ENCODE assay signal across 17 cellular contexts in the genomic region with DNA sequence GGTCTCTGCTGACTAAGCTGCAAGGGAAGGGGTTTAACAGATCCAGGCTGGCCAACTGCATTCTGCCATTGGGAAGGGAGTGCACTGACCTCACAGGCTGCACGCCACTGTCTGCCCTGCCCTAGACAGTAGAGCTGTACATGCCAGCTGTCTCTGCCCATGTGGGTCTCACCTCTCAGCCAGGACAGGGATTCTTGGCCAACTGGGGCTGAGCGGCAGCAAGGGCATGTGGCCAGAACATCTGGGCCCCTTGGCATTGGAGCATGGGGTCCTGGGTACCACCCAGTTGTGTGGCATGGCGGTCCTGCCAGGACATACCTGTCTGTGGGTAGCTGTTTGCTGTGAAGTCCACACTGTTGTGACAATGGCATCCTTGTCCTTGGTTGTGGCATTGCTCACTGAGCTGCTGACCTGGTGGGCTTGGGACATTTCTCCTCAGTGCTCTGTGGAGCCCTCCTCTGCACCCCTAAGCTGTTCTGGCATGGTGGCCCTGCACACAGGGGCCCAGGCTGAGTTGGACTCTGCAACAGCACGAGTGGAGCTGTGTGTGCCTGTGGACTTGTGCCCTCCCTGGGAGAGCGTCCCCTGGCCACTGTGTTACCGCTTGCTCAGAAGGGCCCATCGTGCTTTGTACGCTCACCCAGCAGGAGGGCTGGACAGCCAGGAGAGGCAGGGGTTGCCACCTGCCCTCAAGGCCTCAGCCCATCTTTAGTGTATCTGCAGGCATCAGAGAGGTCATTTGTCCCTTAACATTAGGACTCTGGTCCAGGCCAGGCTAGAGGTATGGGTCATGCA. TPM values are rescaled to one million over a fixed set of nuclear protein-coding genes. Genes with fewer than 3 reads are reported as not detected.
DNase-seq lines count a peak whose midpoint lies in the region; ATAC-seq, FAIRE-seq and TF ChIP-seq lines count a peak whose summit lies in the region.
"Had no signal": no experiment of that assay in that cellular context is flagged by ENCODE, and none has a peak within 500 bp of the region (broad histone marks: within the 10 kb centered on the region; RNA-seq: fewer than 3 reads in every experiment).

No MANE protein-coding gene starts in this region.

- no peak overlapping the region for H3K9ac ChIP-seq in stomach smooth muscle (ENCODE audit: low read length in 2 of 2)

- H3K36me3 Mint-ChIP-seq in T-helper 2 cell treated with Interferon-gamma antibody and Interleukin-4, amounts not matched to agents 5 μg/mL and 100 μg/mL, for 36 hours (ENCODE audit: low read depth) = peaks cover 69% of the 10 kb centered on the region
- H3K36me3 Mint-ChIP-seq in activated naive CD8-positive, alpha-beta T cell treated with anti-CD3 and anti-CD28 coated beads, Interleukin-2, amount 50 U/mL, for 24 hours (ENCODE audit: low read depth) = peaks cover 72% of the 10 kb centered on the region

- peak overlapping the region; percentile 96 for H3K27ac ChIP-seq in hepatocyte
- peak overlapping the region; percentile 41 for H3K27ac ChIP-seq in stomach smooth muscle (ENCODE audit: low read length)
- H3K27ac ChIP-seq: VCaP had no signal

- no peak for DNase-seq in T-helper 2 cell treated with Interferon-gamma antibody and Interleukin-4, amounts not matched to agents 5 μg/mL and 100 μg/mL, for 36 hours (ENCODE audit: low spot score)
- DNase-seq in T-helper 2 cell (no peak), hepatocyte (ENCODE audit: low spot score) (no peak), HTR-8/SVneo (ENCODE audit: insufficient read length, low spot score) (no peak), cortex of kidney (lab: John Stamatoyannopoulos, UW) (no peak), omental fat pad (ENCODE audit: low spot score) (no peak)
- no peak for DNase-seq in activated naive CD8-positive, alpha-beta T cell treated with anti-CD3 and anti-CD28 coated beads, Interleukin-2, amount 50 U/mL, for 24 hours
- DNase-seq: activated T-cell treated with anti-CD3 and anti-CD28 coated beads, Interleukin-2, amount 50 U/mL, for 72 hours; DMS 273 treated with DMSO at 0.1 percent for 48 hours; NCI-H1436; NCI-H526 treated with DMSO at 0.1 percent for 48 hours; SIG-M5; stimulated activated CD4-positive, alpha-beta T cell treated with anti-CD3 and anti-CD28 coated beads, Interleukin-2, amount 100 ng/mL, for 48 hours had no signal

- peaks cover 12% of the 10 kb centered on the region for H4K20me1 ChIP-seq in hepatocyte (ENCODE audit: insufficient read depth, poor library complexity, severe bottlenecking)

- peak overlapping the region; percentile 26 for H3K27ac Mint-ChIP-seq in T-helper 2 cell treated with Interferon-gamma antibody and Interleukin-4, amounts not matched to agents 5 μg/mL and 100 μg/mL, for 36 hours
- peak overlapping the region; percentile 73 for H3K27ac Mint-ChIP-seq in activated naive CD8-positive, alpha-beta T cell treated with anti-CD3 and anti-CD28 coated beads, Interleukin-2, amount 50 U/mL, for 24 hours
- H3K27ac Mint-ChIP-seq: activated T-cell treated with anti-CD3 and anti-CD28 coated beads, Interleukin-2, amount 50 U/mL, for 72 hours had no signal

- peaks cover 8% of the 10 kb centered on the region for H3K9me3 Mint-ChIP-seq in T-helper 2 cell treated with Interferon-gamma antibody and Interleukin-4, amounts not matched to agents 5 μg/mL and 100 μg/mL, for 36 hours
- H3K9me3 Mint-ChIP-seq in activated naive CD8-positive, alpha-beta T cell treated with anti-CD3 and anti-CD28 coated beads, Interleukin-2, amount 50 U/mL, for 24 hours = peaks cover 5% of the 10 kb centered on the region

- H3K36me3 ChIP-seq in hepatocyte (replicated peaks; ENCODE audit: insufficient read depth, low read depth) = peaks cover 2% of the 10 kb centered on the region
- peaks cover 38 to 46% of the 10 kb centered on the region in 2 donors for H3K36me3 ChIP-seq in stomach smooth muscle (ENCODE audit: control insufficient read depth in 2 of 2, insufficient read depth in 2 of 2, low read length in 2 of 2)

- TF ChIP-seq CTCF in hepatocyte (IDR thresholded peaks at IDR 0.05; ENCODE audit: poor library complexity) (no peak), omental fat pad (IDR thresholded peaks at IDR 0.05) (no peak)

- H2AFZ ChIP-seq in hepatocyte = no peak overlapping the region

- H3K27me3 ChIP-seq in hepatocyte = no peaks in the 10 kb centered on the region
- H3K27me3 ChIP-seq in stomach smooth muscle (ENCODE audit: control insufficient read depth in 1 of 2, insufficient read depth in 2 of 2, low read length in 2 of 2) = no peaks in the 10 kb centered on the region

- H3K4me3 Mint-ChIP-seq in T-helper 2 cell treated with Interferon-gamma antibody and Interleukin-4, amounts not matched to agents 5 μg/mL and 100 μg/mL, for 36 hours = no peak overlapping the region
- H3K4me3 Mint-ChIP-seq in activated naive CD8-positive, alpha-beta T cell treated with anti-CD3 and anti-CD28 coated beads, Interleukin-2, amount 50 U/mL, for 24 hours = no peak overlapping the region
- H3K4me3 Mint-ChIP-seq: activated T-cell treated with anti-CD3 and anti-CD28 coated beads, Interleukin-2, amount 50 U/mL, for 72 hours had no signal

- peaks cover 71% of the 10 kb centered on the region for H3K79me2 ChIP-seq in hepatocyte

- H3K9me3 ChIP-seq in hepatocyte (ENCODE audit: low read depth) = no peaks in the 10 kb centered on the region
- H3K9me3 ChIP-seq in stomach smooth muscle (ENCODE audit: control insufficient read depth in 2 of 2, low read length in 2 of 2) = no peaks in the 10 kb centered on the region

- peaks cover 40% of the 10 kb centered on the region for H3K4me1 ChIP-seq in hepatocyte (ENCODE audit: insufficient read depth)
- H3K4me1 ChIP-seq in stomach smooth muscle (ENCODE audit: control insufficient read depth, insufficient read depth, low read length) = peaks cover 53% of the 10 kb centered on the region

- no peaks in the 10 kb centered on the region for H3K27me3 Mint-ChIP-seq in T-helper 2 cell treated with Interferon-gamma antibody and Interleukin-4, amounts not matched to agents 5 μg/mL and 100 μg/mL, for 36 hours (ENCODE audit: low read depth)
- H3K27me3 Mint-ChIP-seq in activated naive CD8-positive, alpha-beta T cell treated with anti-CD3 and anti-CD28 coated beads, Interleukin-2, amount 50 U/mL, for 24 hours = no peaks in the 10 kb centered on the region

- WGBS in hepatocyte (ENCODE audit: low lambda C conversion rate, missing lambda C conversion rate) = 93% methylated on average over 8 of the region's 8 CpGs

- no peaks in the 10 kb centered on the region for H3K9me2 ChIP-seq in hepatocyte (replicated peaks; ENCODE audit: insufficient read depth)

- ATAC-seq in activated naive CD8-positive, alpha-beta T cell treated with anti-CD3 and anti-CD28 coated beads, Interleukin-2, amount 50 U/mL, for 24 hours = no peak
- ATAC-seq in omental fat pad (ENCODE audit: low FRiP score) = no peak
- ATAC-seq: activated T-cell treated with anti-CD3 and anti-CD28 coated beads, Interleukin-2, amount 50 U/mL, for 72 hours had no signal

- no peak for FAIRE-seq in HTR-8/SVneo (lab: Jason Lieb, UNC)
- FAIRE-seq: GM19239, H54 had no signal

- no peak overlapping the region for H3K4me2 ChIP-seq in hepatocyte

- H3K4me3 ChIP-seq in hepatocyte = no peak overlapping the region
- H3K4me3 ChIP-seq in stomach smooth muscle (ENCODE audit: low read length in 2 of 2) = no peak overlapping the region

- H3K4me1 Mint-ChIP-seq in T-helper 2 cell treated with Interferon-gamma antibody and Interleukin-4, amounts not matched to agents 5 μg/mL and 100 μg/mL, for 36 hours (ENCODE audit: low read depth) = peaks cover 74% of the 10 kb centered on the region
- H3K4me1 Mint-ChIP-seq in activated naive CD8-positive, alpha-beta T cell treated with anti-CD3 and anti-CD28 coated beads, Interleukin-2, amount 50 U/mL, for 24 hours = peaks cover 99% of the 10 kb centered on the region

RNA-seq across cellular contexts. Expression of a gene that starts 46.7 kb away (rescaled TPM):
- total RNA-seq in hepatocyte = 19.7 and 31.5 TPM in 2 replicates
- 53.1 and 53.2 TPM in 2 replicates for polyA plus RNA-seq in hepatocyte
- 10 to 100 TPM; 36.5 to 90.5 (median 57.2) TPM for total RNA-seq in omental fat pad

RNA-seq across cellular contexts. Expression of a gene that starts 58.5 kb away (rescaled TPM):
- total RNA-seq in hepatocyte (32.5 and 38.0 TPM in 2 replicates), omental fat pad (10 to 100 TPM; 19.8 to 45.0 (median 32.9) TPM)
- polyA plus RNA-seq in hepatocyte = 20.5 and 23.6 TPM in 2 replicates
